9 cellular contexts compared by ENCODE assay signal in genomic region chr1:7784492-7785071, GRCh38. TPM values are rescaled to one million over a fixed set of nuclear protein-coding genes. Genes with fewer than 3 reads are reported as not detected.
DNase-seq lines count a peak whose midpoint lies in the region; ATAC-seq and TF ChIP-seq lines count a peak whose summit lies in the region.
"Had no signal": no experiment of that assay in that cellular context is flagged by ENCODE, and none has a peak within 500 bp of the region (broad histone marks: within the 10 kb centered on the region; RNA-seq: fewer than 3 reads in every experiment).

No MANE protein-coding gene starts in this region.

- DNase-seq in COR-L47 (lab: John Stamatoyannopoulos, UW), result peak; percentile 49
- DNase-seq in RWPE1 (ENCODE audit: low spot score), result no peak
- DNase-seq in fibroblast of villous mesenchyme (ENCODE audit: low read depth), result no peak
- peak; percentile 30 for DNase-seq in pons (ENCODE audit: low spot score)
- DNase-seq in NCI-H1694 treated with DMSO at 0.1 percent for 48 hours (lab: John Stamatoyannopoulos, UW), result no peak
- no peak for DNase-seq in stimulated activated CD4-positive, alpha-beta T cell treated with anti-CD3 and anti-CD28 coated beads, Interleukin-1b, Interleukin-23, amount 100 ng/mL, for 48 hours
- DNase-seq in HCEC 1CT, result no peak

- peak overlapping the region; percentile 88 for H3K27ac ChIP-seq in RWPE1
- H3K27ac ChIP-seq: HL-60 had no signal

- TF ChIP-seq CTCF in RWPE1 (conservative IDR thresholded peaks at IDR 0.05; ENCODE audit: low read depth) (no peak), fibroblast of villous mesenchyme (IDR thresholded peaks at IDR 0.05; ENCODE audit: insufficient read depth, low read depth, low read length) (no peak)

- H3K4me3 ChIP-seq in fibroblast of villous mesenchyme (ENCODE audit: low read depth, low read length), result peak overlapping the region; percentile 11

- CTCF ChIA-PET in RWPE1 (lab: Yijun Ruan, JAX), result interaction anchor here (1.1 kb wide), 1 partner anchor 34 kb away, joined by 4 read pairs; no protein-coding TSS in a partner anchor

- no peak for ATAC-seq in GM19463 (IDR thresholded peaks at IDR 0.05; ENCODE audit: unreplicated experiment)

- POLR2A ChIA-PET in RWPE1 (lab: Yijun Ruan, JAX; ENCODE audit: low non-redundant PET), result no interaction called here

RNA-seq across cellular contexts. Expression of gene PER3, which starts 0.5 kb away (rescaled TPM):
- total RNA-seq in fibroblast of villous mesenchyme, result 5.5 and 5.6 TPM in 2 replicates

RNA-seq across cellular contexts. Expression of gene VAMP3, which starts 13.5 kb away (rescaled TPM):
- total RNA-seq in fibroblast of villous mesenchyme, result 85.0 and 138 TPM in 2 replicates

Comparison
In these comparisons a context has a peak if more than half of its experiments do, and no peak if none do; other contexts are left out.
1. DNase-seq: peak in COR-L47 (single experiment) and pons (single experiment); none in RWPE1 (single experiment), fibroblast of villous mesenchyme (single experiment), NCI-H1694 treated with DMSO at 0.1 percent for 48 hours (single experiment), stimulated activated CD4-positive, alpha-beta T cell treated with anti-CD3 and anti-CD28 coated beads, Interleukin-1b, Interleukin-23, amount 100 ng/mL, for 48 hours (single experiment) and HCEC 1CT (single experiment).